1 cellular context compared by ENCODE assay signal in the genomic region with DNA sequence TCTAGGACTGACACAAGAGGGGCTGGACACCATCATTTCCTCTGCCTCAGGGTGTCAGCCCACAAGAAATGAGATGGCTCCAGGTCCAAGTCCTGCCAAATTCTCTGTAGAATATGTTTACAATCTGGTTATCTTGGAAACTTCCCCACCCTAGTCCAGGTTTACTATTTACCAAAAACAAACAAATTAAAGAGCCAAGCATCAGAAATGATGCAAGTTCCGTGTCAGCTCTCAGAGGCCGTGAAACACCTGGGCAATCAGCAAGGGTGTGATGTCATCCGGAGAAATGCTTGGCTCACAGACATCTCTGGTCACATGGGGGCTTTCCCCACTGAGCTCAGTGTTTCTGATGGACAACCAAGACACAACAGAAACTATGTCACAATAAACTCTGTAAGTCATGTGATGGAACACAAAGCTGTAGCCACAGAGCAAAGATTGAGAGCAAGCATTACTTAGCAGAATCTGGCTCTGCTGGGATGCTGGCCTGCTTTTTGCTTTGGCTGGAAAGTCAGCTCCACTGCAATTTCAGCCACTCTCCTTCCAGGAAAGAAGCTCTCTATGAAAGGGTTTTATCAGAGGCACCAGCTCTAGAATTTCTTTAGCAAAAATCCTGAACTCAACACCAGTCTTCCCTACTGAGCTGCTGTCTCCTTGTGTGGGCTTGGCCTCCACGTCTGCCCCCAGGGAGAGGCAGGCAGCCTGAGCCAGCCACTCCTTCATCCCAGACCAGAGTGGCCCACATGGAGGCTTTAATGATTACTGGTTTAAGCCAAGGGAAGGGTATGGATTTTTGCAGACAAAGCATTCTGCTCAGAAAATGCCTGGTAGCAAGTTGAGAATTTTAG.
A peak's percentile ranks its signal among the peaks of the same experiment; 100 is the strongest.
TF ChIP-seq lines count a peak whose summit lies in the region.

No MANE protein-coding gene starts in this region.

TF ChIP-seq in K562, 482 proteins besides CTCF, POLR2A, EP300 and RAD21 (continued from another document and continues in another):
- TF ChIP-seq, protein P1, sequence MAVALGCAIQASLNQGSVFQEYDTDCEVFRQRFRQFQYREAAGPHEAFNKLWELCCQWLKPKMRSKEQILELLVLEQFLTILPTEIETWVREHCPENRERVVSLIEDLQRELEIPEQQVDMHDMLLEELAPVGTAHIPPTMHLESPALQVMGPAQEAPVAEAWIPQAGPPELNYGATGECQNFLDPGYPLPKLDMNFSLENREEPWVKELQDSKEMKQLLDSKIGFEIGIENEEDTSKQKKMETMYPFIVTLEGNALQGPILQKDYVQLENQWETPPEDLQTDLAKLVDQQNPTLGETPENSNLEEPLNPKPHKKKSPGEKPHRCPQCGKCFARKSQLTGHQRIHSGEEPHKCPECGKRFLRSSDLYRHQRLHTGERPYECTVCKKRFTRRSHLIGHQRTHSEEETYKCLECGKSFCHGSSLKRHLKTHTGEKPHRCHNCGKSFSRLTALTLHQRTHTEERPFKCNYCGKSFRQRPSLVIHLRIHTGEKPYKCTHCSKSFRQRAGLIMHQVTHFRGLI (CRISPR knock-in tag; IDR thresholded peaks at IDR 0.05): 0 out of 2 replicates have a peak, but pooled peaks have one; percentile 7
- TF ChIP-seq ZNF12 (CRISPR knock-in tag; IDR thresholded peaks at IDR 0.05) (no peak), POLR3G (IDR thresholded peaks at IDR 0.05; ENCODE audit: extremely low read depth, insufficient read length, insufficient replicate concordance) (no peak), TARDBP (IDR thresholded peaks at IDR 0.05) (peak; percentile 54; the same call in 1 of the 2 replicates), MTA3 (IDR thresholded peaks at IDR 0.05; ENCODE audit: borderline replicate concordance) (peak; percentile 56; the same call in 1 of the 2 replicates), NEUROD1 (IDR thresholded peaks at IDR 0.05; ENCODE audit: borderline replicate concordance, low read depth, low read length, partially characterized antibody) (peak; percentile 78), ILK (tag; IDR thresholded peaks at IDR 0.05; ENCODE audit: borderline replicate concordance, low read depth) (no peak), FOXJ2 (tag; IDR thresholded peaks at IDR 0.05) (peak; percentile 99), TRIM24 (IDR thresholded peaks at IDR 0.05) (peak; percentile 98 to 99), ZSCAN32 (CRISPR knock-in tag; IDR thresholded peaks at IDR 0.05) (peak; percentile 41; the same call in 1 of the 2 replicates), TAL1 (IDR thresholded peaks at IDR 0.05) (peak; percentile 50; the same call in 1 of the 2 replicates), SMAD2 (IDR thresholded peaks at IDR 0.05; ENCODE audit: low read depth, low read length) (no peak), PHF21A (IDR thresholded peaks at IDR 0.05; ENCODE audit: borderline replicate concordance, low read depth) (no peak), RREB1 (CRISPR knock-in tag; IDR thresholded peaks at IDR 0.05) (no peak), HMGN3 (IDR thresholded peaks at IDR 0.05; ENCODE audit: borderline replicate concordance, extremely low read depth, insufficient read length, low read depth, low read length) (no peak), ZNF318 (IDR thresholded peaks at IDR 0.05; ENCODE audit: borderline replicate concordance in 1 of 2, low read depth in 1 of 2) (peak in 1 of 2 experiments; percentile 99; a peak in 2 of 4 replicates), EP400 (IDR thresholded peaks at IDR 0.05) (peak; percentile 64; the same call in 1 of the 2 replicates), CEBPG (CRISPR knock-in tag; IDR thresholded peaks at IDR 0.05) (peak; percentile 97), CEBPG (tag; conservative IDR thresholded peaks at IDR 0.05 in 1 of 2, IDR thresholded peaks at IDR 0.05 in 1 of 2) (peak; percentile 99 to 100), ATF1 (CRISPR knock-in tag; IDR thresholded peaks at IDR 0.05) (no peak), ATF1 (tag; IDR thresholded peaks at IDR 0.05) (peak; percentile 69), ZNF174 (CRISPR knock-in tag; IDR thresholded peaks at IDR 0.05) (no peak), NR2C2 (CRISPR knock-in tag; IDR thresholded peaks at IDR 0.05) (no peak), NR2C2 (tag; IDR thresholded peaks at IDR 0.05) (peak; percentile 67; the same call in 1 of the 2 replicates), ZNF444 (CRISPR knock-in tag; IDR thresholded peaks at IDR 0.05) (no peak), E2F3 (CRISPR knock-in tag; IDR thresholded peaks at IDR 0.05) (no peak), ELF4 (CRISPR knock-in tag; IDR thresholded peaks at IDR 0.05) (no peak), ZNF766 (CRISPR knock-in tag; conservative IDR thresholded peaks at IDR 0.05) (peak; percentile 95), FOXK2 (conservative IDR thresholded peaks at IDR 0.05 in 1 of 2, IDR thresholded peaks at IDR 0.05 in 1 of 2; ENCODE audit: low read depth in 2 of 2) (peak; percentile 55 to 79; a peak in 3 of 4 replicates), ZNF644 (tag; IDR thresholded peaks at IDR 0.05; ENCODE audit: low read depth) (peak; percentile 83), ZNF740 (CRISPR knock-in tag; IDR thresholded peaks at IDR 0.05) (no peak), ZNF740 (tag; IDR thresholded peaks at IDR 0.05) (peak in 1 of 2 experiments; percentile 37; a peak in 1 of 4 replicates), ZNF551 (CRISPR knock-in tag; IDR thresholded peaks at IDR 0.05) (no peak), ATF7 (IDR thresholded peaks at IDR 0.05) (peak; percentile 99)
- TF ChIP-seq, protein P2, sequence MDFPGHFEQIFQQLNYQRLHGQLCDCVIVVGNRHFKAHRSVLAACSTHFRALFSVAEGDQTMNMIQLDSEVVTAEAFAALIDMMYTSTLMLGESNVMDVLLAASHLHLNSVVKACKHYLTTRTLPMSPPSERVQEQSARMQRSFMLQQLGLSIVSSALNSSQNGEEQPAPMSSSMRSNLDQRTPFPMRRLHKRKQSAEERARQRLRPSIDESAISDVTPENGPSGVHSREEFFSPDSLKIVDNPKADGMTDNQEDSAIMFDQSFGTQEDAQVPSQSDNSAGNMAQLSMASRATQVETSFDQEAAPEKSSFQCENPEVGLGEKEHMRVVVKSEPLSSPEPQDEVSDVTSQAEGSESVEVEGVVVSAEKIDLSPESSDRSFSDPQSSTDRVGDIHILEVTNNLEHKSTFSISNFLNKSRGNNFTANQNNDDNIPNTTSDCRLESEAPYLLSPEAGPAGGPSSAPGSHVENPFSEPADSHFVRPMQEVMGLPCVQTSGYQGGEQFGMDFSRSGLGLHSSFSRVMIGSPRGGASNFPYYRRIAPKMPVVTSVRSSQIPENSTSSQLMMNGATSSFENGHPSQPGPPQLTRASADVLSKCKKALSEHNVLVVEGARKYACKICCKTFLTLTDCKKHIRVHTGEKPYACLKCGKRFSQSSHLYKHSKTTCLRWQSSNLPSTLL (IDR thresholded peaks at IDR 0.05): no peak
- TF ChIP-seq, protein P3, sequence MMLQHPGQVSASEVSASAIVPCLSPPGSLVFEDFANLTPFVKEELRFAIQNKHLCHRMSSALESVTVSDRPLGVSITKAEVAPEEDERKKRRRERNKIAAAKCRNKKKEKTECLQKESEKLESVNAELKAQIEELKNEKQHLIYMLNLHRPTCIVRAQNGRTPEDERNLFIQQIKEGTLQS (IDR thresholded peaks at IDR 0.05): peak; percentile 99
- TF ChIP-seq, protein P3 (CRISPR knock-in tag; conservative IDR thresholded peaks at IDR 0.05): peak; percentile 87
